ENCODE assay signal across 11 cellular contexts in the genomic region with DNA sequence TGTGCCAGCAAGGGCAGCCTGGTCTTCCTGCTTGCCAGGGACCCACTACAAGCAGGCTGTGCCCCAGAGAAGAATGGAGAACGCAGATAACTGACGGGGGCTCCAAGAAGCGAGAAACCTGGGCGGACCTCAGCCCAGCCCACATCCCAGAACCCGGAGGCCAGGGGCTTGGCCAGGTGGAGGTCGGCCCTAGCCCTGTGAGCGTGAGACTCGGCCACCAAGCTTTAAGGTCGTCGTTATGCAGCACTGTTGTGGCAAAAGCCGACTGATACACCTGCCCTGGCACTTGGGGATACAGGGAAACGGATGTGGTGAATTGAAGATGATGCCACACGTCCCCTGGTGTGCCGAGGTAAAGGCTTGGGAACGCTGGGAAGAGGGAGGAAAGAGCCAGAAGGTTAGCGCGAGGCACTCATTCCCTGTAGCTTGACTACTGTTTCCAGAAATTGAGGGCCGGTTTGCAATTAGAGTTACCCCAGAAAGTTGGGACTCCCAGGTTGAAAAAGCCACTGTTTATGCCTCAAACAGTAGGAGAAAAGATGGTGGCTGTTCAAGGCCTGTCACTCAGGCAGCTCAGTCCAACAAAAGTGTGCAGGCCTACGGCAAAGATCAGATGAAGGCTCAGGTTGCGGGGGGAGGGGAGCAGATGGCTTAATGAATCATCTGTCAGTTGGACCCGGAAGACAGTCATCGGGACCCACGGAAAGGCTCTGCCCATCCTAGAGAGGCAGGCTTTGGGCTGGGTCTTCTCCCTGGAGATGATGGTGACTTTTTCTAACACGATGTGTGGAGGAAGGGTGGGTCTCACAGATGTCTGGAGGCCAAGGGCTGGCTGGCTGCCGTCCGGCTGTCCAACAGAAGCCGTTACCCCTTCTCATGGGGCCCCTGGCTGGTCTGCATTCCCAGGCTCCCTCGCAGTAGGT. TPM values are rescaled to one million over a fixed set of nuclear protein-coding genes. Genes with fewer than 3 reads are reported as not detected.
DNase-seq lines count a peak whose midpoint lies in the region; ATAC-seq, FAIRE-seq and TF ChIP-seq lines count a peak whose summit lies in the region.
"Had no signal": no experiment of that assay in that cellular context is flagged by ENCODE, and none has a peak within 500 bp of the region (broad histone marks: within the 10 kb centered on the region; RNA-seq: fewer than 3 reads in every experiment).

No MANE protein-coding gene starts in this region.

- intact Hi-C loops in psoas muscle (cut with DNase I), result no loop called here
- intact Hi-C loops in CD8-positive, alpha-beta T cell (cut with DNase I, micrococcal nuclease), result no loop called here

- H3K14ac ChIP-seq in H1 (ENCODE audit: insufficient read length), result no peak overlapping the region

- TF ChIP-seq RAD21 in H1 (IDR thresholded peaks at IDR 0.05 in 1 of 2, conservative IDR thresholded peaks at IDR 0.05 in 1 of 2; ENCODE audit: low read depth in 2 of 2, low read length in 2 of 2), result no peak

- no peak overlapping the region for H3K4me3 ChIP-seq in HEK293 (ENCODE audit: low read depth, low read length)
- H3K4me3 ChIP-seq in H1 (ENCODE audit: extremely low read depth in 1 of 4, insufficient read depth in 2 of 4, low read depth in 3 of 4, low read length in 4 of 4), result no peak overlapping the region
- H3K4me3 ChIP-seq in psoas muscle, result no peak overlapping the region
- H3K4me3 ChIP-seq in CD8-positive, alpha-beta T cell (ENCODE audit: low read depth, low read length), result no peak overlapping the region
- H3K4me3 ChIP-seq: HAP-1 had no signal

- 0 out of 2 replicates have a peak overlapping the region, but pooled peaks have one; percentile 5 for H2BK5ac ChIP-seq in H1 (ENCODE audit: low read depth, low read length)

- no peak for TF ChIP-seq POLR2A in H1 (IDR thresholded peaks at IDR 0.05; ENCODE audit: control extremely low read depth in 1 of 2, low read depth in 2 of 2, low read length in 2 of 2)

- no peak for TF ChIP-seq CTCF in HEK293 (tag by site-specific recombination; IDR thresholded peaks at IDR 0.05)
- no peak for TF ChIP-seq CTCF in H1 (IDR thresholded peaks at IDR 0.05; ENCODE audit: control extremely low read depth in 1 of 3, insufficient read depth in 1 of 3, low read depth in 1 of 3, low read length in 3 of 3)
- TF ChIP-seq CTCF in psoas muscle (IDR thresholded peaks at IDR 0.05), result no peak
- TF ChIP-seq CTCF in CD8-positive, alpha-beta T cell (IDR thresholded peaks at IDR 0.05), result no peak

- TF ChIP-seq EP300 in H1 (IDR thresholded peaks at IDR 0.05; ENCODE audit: borderline replicate concordance in 1 of 2, low read depth in 2 of 2, low read length in 2 of 2), result no peak

- H3K4me1 Mint-ChIP-seq in CD8-positive, alpha-beta T cell (ENCODE audit: low read depth), result peaks cover 4% of the 10 kb centered on the region

- H3K23me2 ChIP-seq in H1 (ENCODE audit: low read depth, low read length), result peaks cover 9% of the 10 kb centered on the region; the same call in 1 of the 2 replicates

- no peaks in the 10 kb centered on the region for H3K79me2 ChIP-seq in H1 (ENCODE audit: control insufficient read depth in 1 of 2, insufficient read depth in 2 of 2, low read length in 2 of 2)

- peaks cover 10% of the 10 kb centered on the region for H3K27me3 Mint-ChIP-seq in CD8-positive, alpha-beta T cell (ENCODE audit: low read depth)

- ATAC-seq in psoas muscle, result no peak
- ATAC-seq in CD8-positive, alpha-beta T cell, result no peak
- no peak for ATAC-seq in HG03565 (IDR thresholded peaks at IDR 0.05; ENCODE audit: unreplicated experiment)
- ATAC-seq in HG03095 (IDR thresholded peaks at IDR 0.05; ENCODE audit: unreplicated experiment), result no peak

- no peak overlapping the region for H3K18ac ChIP-seq in H1 (ENCODE audit: extremely low read depth, low read length)

- no peak overlapping the region for H3K27ac Mint-ChIP-seq in CD8-positive, alpha-beta T cell

- H3K27me3 ChIP-seq in H1 (replicated peaks in 1 of 4; ENCODE audit: control insufficient read depth in 3 of 4, extremely low read depth in 1 of 4, insufficient read depth in 3 of 4, low read length in 3 of 4), result peaks cover 16 to 41% (median 34%) of the 10 kb centered on the region in 4 experiments
- H3K27me3 ChIP-seq in psoas muscle (ENCODE audit: insufficient read depth in 3 of 3, low read length in 2 of 3), result no peaks in the 10 kb centered on the region
- no peaks in the 10 kb centered on the region for H3K27me3 ChIP-seq in CD8-positive, alpha-beta T cell (ENCODE audit: insufficient read depth, low read length)

- H3K9me3 ChIP-seq in HEK293 (ENCODE audit: control insufficient read depth, insufficient read depth, low read depth, low read length), result no peaks in the 10 kb centered on the region
- no peaks in the 10 kb centered on the region; a peak in 1 of 4 replicates for H3K9me3 ChIP-seq in H1 (ENCODE audit: insufficient read depth in 2 of 2, low read depth in 1 of 2, low read length in 1 of 2)
- no peaks in the 10 kb centered on the region for H3K9me3 ChIP-seq in psoas muscle
- no peaks in the 10 kb centered on the region for H3K9me3 ChIP-seq in CD8-positive, alpha-beta T cell (ENCODE audit: low read length)
- H3K9me3 ChIP-seq: HAP-1 had no signal

- H2BK12ac ChIP-seq in H1 (ENCODE audit: low read depth, low read length), result peak overlapping the region; percentile 55; the same call in 1 of the 2 replicates

- no peak overlapping the region for H2BK120ac ChIP-seq in H1 (replicated peaks; ENCODE audit: low read depth, low read length)

- H3K4ac ChIP-seq in H1 (replicated peaks; ENCODE audit: insufficient read length, low read depth, low read length), result no peak overlapping the region

- 0 out of 2 replicates have a peak overlapping the region, but pooled peaks have one; percentile 10 for H2BK15ac ChIP-seq in H1 (ENCODE audit: low read length)

- no peak overlapping the region for H4K5ac ChIP-seq in H1 (ENCODE audit: insufficient read length, low read depth, low read length)

- no peak overlapping the region for H3K9ac ChIP-seq in H1 (replicated peaks in 1 of 4; ENCODE audit: extremely low read depth in 1 of 4, low read depth in 3 of 4, low read length in 3 of 4)

- CTCF ChIA-PET in HEK293 (lab: Yijun Ruan, JAX) (interaction anchor here (1.0 to 1.3 kb wide), 2 partner anchors 58 to 326 kb away, joined by 3 to 4 read pairs; no protein-coding TSS in a partner anchor), H1 (lab: Charles Lee; ENCODE audit: partially characterized antibody) (interaction anchor here (1.3 kb wide), 1 partner anchor 169 kb away, joined by 3 read pairs; no protein-coding TSS in a partner anchor)
- CTCF ChIA-PET in CD8-positive, alpha-beta T cell (lab: Charles Lee), result no interaction called here

- H3K4me1 ChIP-seq in HEK293 (ENCODE audit: control insufficient read depth, insufficient read depth, low read length) (peaks cover 2% of the 10 kb centered on the region; the same call in 1 of the 2 replicates), H1 (replicated peaks in 1 of 4; ENCODE audit: control insufficient read depth in 3 of 4, insufficient read depth in 4 of 4, low read length in 3 of 4) (peaks cover 0 to 7% (median 3%) of the 10 kb centered on the region in 4 experiments; a peak in 3 of 7 replicates), psoas muscle (peaks cover 12% of the 10 kb centered on the region)
- peaks cover 13% of the 10 kb centered on the region for H3K4me1 ChIP-seq in CD8-positive, alpha-beta T cell (ENCODE audit: insufficient read depth, low read length)

- no peak overlapping the region for H2AK5ac ChIP-seq in H1 (ENCODE audit: low read depth, low read length)

- H2BK20ac ChIP-seq in H1 (ENCODE audit: low read length), result no peak overlapping the region

- H3K36me3 Mint-ChIP-seq in CD8-positive, alpha-beta T cell, result no peaks in the 10 kb centered on the region

- H3K9me3 Mint-ChIP-seq in CD8-positive, alpha-beta T cell, result no peaks in the 10 kb centered on the region

- 87% methylated on average over 27 of the region's 28 CpGs; no CpG with 5 or more reads in 1 of the 2 experiments for WGBS in H1 (ENCODE audit: extremely low coverage in 1 of 2, insufficient coverage in 1 of 2, insufficient read length in 1 of 2, insufficient replicate concordance in 2 of 2, low coverage in 1 of 2, low lambda C conversion rate in 2 of 2, missing lambda C conversion rate in 1 of 2), 2 experiments
- 69 to 83% (median 72%) methylated on average over 28 of the region's 28 CpGs for WGBS in psoas muscle, 3 donors

- no peak overlapping the region for H3K4me2 ChIP-seq in H1 (ENCODE audit: insufficient read depth in 1 of 2, low read depth in 2 of 2, low read length in 2 of 2)

- H3K79me1 ChIP-seq in H1 (ENCODE audit: low read depth, low read length), result no peaks in the 10 kb centered on the region

- H4K20me1 ChIP-seq in H1 (replicated peaks in 1 of 2; ENCODE audit: control insufficient read depth in 1 of 2, insufficient read depth in 2 of 2, low read length in 2 of 2), result peaks cover 0 to 1% of the 10 kb centered on the region in 2 experiments

- H3K23ac ChIP-seq in H1 (ENCODE audit: insufficient read length), result no peak overlapping the region

- no peak overlapping the region for H2AFZ ChIP-seq in H1 (ENCODE audit: low read length)

- H3K36me3 ChIP-seq in HEK293 (ENCODE audit: control insufficient read depth in 2 of 2, insufficient read depth in 1 of 2, low read length in 2 of 2) (no peaks in the 10 kb centered on the region), H1 (ENCODE audit: control insufficient read depth in 2 of 4, insufficient read depth in 4 of 4, low read length in 3 of 4) (no peaks in the 10 kb centered on the region), psoas muscle (ENCODE audit: insufficient read depth in 1 of 2, low read depth in 1 of 2) (no peaks in the 10 kb centered on the region)
- H3K36me3 ChIP-seq in CD8-positive, alpha-beta T cell (ENCODE audit: insufficient read depth, low read length), result no peaks in the 10 kb centered on the region

- FAIRE-seq in H1 (lab: Jason Lieb, UNC), result no peak

- H3K56ac ChIP-seq in H1 (replicated peaks; ENCODE audit: insufficient read length, low read depth, low read length), result no peak overlapping the region

- DNase-seq in NCI-H526 (lab: John Stamatoyannopoulos, UW) (peak; percentile 66 to 88), H1 (ENCODE audit: low read depth in 1 of 2, low spot score in 2 of 2) (no peak), psoas muscle (no peak)
- DNase-seq in activated T-cell treated with anti-CD3 and anti-CD28 coated beads, Interleukin-2, amount 50 U/mL, for 1 hour, result no peak
- DNase-seq in CD8-positive, alpha-beta T cell, result no peak
- DNase-seq: NCI-H2227 treated with DMSO at 0.1 percent for 48 hours, T-helper 2 cell had no signal

- no peak overlapping the region for H4K8ac ChIP-seq in H1 (ENCODE audit: extremely low read depth, insufficient read depth, low read length)

- POLR2A ChIA-PET in HEK293 (lab: Yijun Ruan, JAX), result interaction anchor here (1.9 kb wide), 1 partner anchor 111 kb away, joined by 5 read pairs; the partner anchor contains the start of genes NDUFAF8 and TEPSIN
- POLR2A ChIA-PET in H1 (lab: Charles Lee; ENCODE audit: partially characterized antibody), result interaction anchor here (0.6 kb wide), 1 partner anchor 159 kb away, joined by 3 read pairs; no protein-coding TSS in a partner anchor
- POLR2A ChIA-PET in CD8-positive, alpha-beta T cell (lab: Charles Lee), result no interaction called here

- H4K91ac ChIP-seq in H1 (replicated peaks; ENCODE audit: insufficient read length, low read length), result no peak overlapping the region

- no peak overlapping the region for H3K27ac ChIP-seq in HEK293 (ENCODE audit: extremely low read depth, low read depth, low read length)
- no peak overlapping the region for H3K27ac ChIP-seq in H1 (ENCODE audit: low read depth, low read length)
- peak overlapping the region; percentile 10 for H3K27ac ChIP-seq in psoas muscle
- H3K27ac ChIP-seq in CD8-positive, alpha-beta T cell (ENCODE audit: low read depth, low read length), result no peak overlapping the region

- no peak overlapping the region for H3K4me3 Mint-ChIP-seq in CD8-positive, alpha-beta T cell

RNA-seq across cellular contexts. Expression of gene BAHCC1, which starts 45.6 kb away (rescaled TPM):
- 0.58 and 0.71 TPM in 2 replicates for total RNA-seq in H1 (2021; fragmentation: NEBNext Ultra II Directional; extraction: Animal tissue kit (Norgen Biotek cat#: 25700))
- 0.26 and 0.61 TPM in 2 replicates for polyA plus RNA-seq in H1 (2011; rRNA removed)
- 0.47 TPM for polyA plus RNA-seq in H1 (2011; cell fraction: cytosol; rRNA removed)
- 2.9 TPM for polyA plus RNA-seq in H1 (2011; cell fraction: nucleus; rRNA removed)
- 0.44 to 0.98 TPM (median 0.89 TPM) in 4 replicates for polyA plus RNA-seq in H1 (2012, experiment 1 of 2)
- 0.58 TPM for polyA plus RNA-seq in H1 (2012, experiment 2 of 2)
- 0.45 TPM for polyA plus RNA-seq in H1 (2013, experiment 1 of 2)
- 0.50 TPM for polyA plus RNA-seq in H1 (2013, experiment 2 of 2)
- 0.88 and 0.95 TPM in 2 replicates for polyA minus RNA-seq in H1 (2011; rRNA and poly(A)+ RNA removed)
- polyA minus RNA-seq in H1 (2011; cell fraction: cytosol; rRNA and poly(A)+ RNA removed), result 3.2 TPM
- polyA minus RNA-seq in H1 (2011; cell fraction: nucleus; rRNA and poly(A)+ RNA removed), result 1.3 TPM
- 10 to 100 TPM in 1 of 4 donors, 1 to 10 TPM in 3; 6.0 to 10.7 (median 7.7) TPM for total RNA-seq in psoas muscle
- polyA plus RNA-seq in psoas muscle, result 1 to 10 TPM; 2.8 to 6.6 (median 4.1) TPM
- under 1 TPM; 0.08 to 0.24 TPM for total RNA-seq in CD8-positive, alpha-beta T cell

RNA-seq across cellular contexts. Expression of gene SLC38A10, which starts 54.6 kb away (rescaled TPM):
- 35.7 and 41.0 TPM in 2 replicates for total RNA-seq in H1 (2021; fragmentation: NEBNext Ultra II Directional; extraction: Animal tissue kit (Norgen Biotek cat#: 25700))
- 26.4 and 44.4 TPM in 2 replicates for polyA plus RNA-seq in H1 (2011; rRNA removed)
- polyA plus RNA-seq in H1 (2011; cell fraction: cytosol; rRNA removed), result 26.3 TPM
- 76.9 TPM for polyA plus RNA-seq in H1 (2011; cell fraction: nucleus; rRNA removed)
- 24.8 to 37.5 TPM (median 34.7 TPM) in 4 replicates for polyA plus RNA-seq in H1 (2012, experiment 1 of 2)
- polyA plus RNA-seq in H1 (2012, experiment 2 of 2), result 22.5 TPM
- polyA plus RNA-seq in H1 (2013, experiment 1 of 2), result 29.8 TPM
- polyA plus RNA-seq in H1 (2013, experiment 2 of 2), result 28.9 TPM
- polyA minus RNA-seq in H1 (2011; rRNA and poly(A)+ RNA removed), result 35.9 and 40.0 TPM in 2 replicates
- 38.1 TPM for polyA minus RNA-seq in H1 (2011; cell fraction: cytosol; rRNA and poly(A)+ RNA removed)
- polyA minus RNA-seq in H1 (2011; cell fraction: nucleus; rRNA and poly(A)+ RNA removed), result 47.8 TPM
- 10 to 100 TPM; 16.7 to 23.9 (median 18.6) TPM for total RNA-seq in psoas muscle
- 10 to 100 TPM; 16.9 to 40.6 (median 33.0) TPM for polyA plus RNA-seq in psoas muscle
- total RNA-seq in CD8-positive, alpha-beta T cell, result 10 to 100 TPM; 16.1 to 17.4 TPM

Comparison
In these comparisons a context has a peak if more than half of its experiments do, and no peak if none do; other contexts are left out.
1. DNase-seq: peak in NCI-H526 (2 of 2); none in H1 (0 of 2), psoas muscle (0 of 2), activated T-cell treated with anti-CD3 and anti-CD28 coated beads, Interleukin-2, amount 50 U/mL, for 1 hour (single experiment) and CD8-positive, alpha-beta T cell (0 of 7).
2. Of the 6 proteins assayed by ChIP-seq in both HEK293 and H1: peak only in HEK293: SP2; only in H1: none; in both: none; in neither: 5.